Comparison of ENCODE assay signal across 20 cellular contexts in genomic region chr1:27755286-27755685, GRCh38. TPM values are rescaled to one million over a fixed set of nuclear protein-coding genes. Genes with fewer than 3 reads are reported as not detected.
DNase-seq lines count a peak whose midpoint lies in the region; ATAC-seq, FAIRE-seq and TF ChIP-seq lines count a peak whose summit lies in the region.
"Had no signal": no experiment of that assay in that cellular context is flagged by ENCODE, and none has a peak within 500 bp of the region (broad histone marks: within the 10 kb centered on the region; RNA-seq: fewer than 3 reads in every experiment).

No MANE protein-coding gene starts in this region.

- TF ChIP-seq EP300 in K562 (IDR thresholded peaks at IDR 0.05; ENCODE audit: low read length), result no peak

- H2AFZ ChIP-seq in K562 (ENCODE audit: low read depth, low read length) (no peak overlapping the region), neural progenitor cell (replicated peaks) (no peak overlapping the region), Karpas-422 (ENCODE audit: low read length) (no peak overlapping the region), MM.1S (ENCODE audit: low read length) (no peak overlapping the region)
- H2AFZ ChIP-seq: GM23338 had no signal

- no peaks in the 10 kb centered on the region for H3K9me1 ChIP-seq in K562 (ENCODE audit: control insufficient read depth, insufficient read depth, low read length)

- H3K36me3 ChIP-seq in K562 (ENCODE audit: control insufficient read depth, insufficient read depth, low read length), result peaks cover 21% of the 10 kb centered on the region; the same call in 2 of the 3 replicates
- no peaks in the 10 kb centered on the region for H3K36me3 ChIP-seq in neural progenitor cell
- peaks cover 13% of the 10 kb centered on the region; the same call in 1 of the 2 replicates for H3K36me3 ChIP-seq in Karpas-422 (ENCODE audit: insufficient read depth, low read length)
- H3K36me3 ChIP-seq in MM.1S (replicated peaks; ENCODE audit: insufficient read depth, low read length), result no peaks in the 10 kb centered on the region

- H3K27me3 ChIP-seq in K562 (ENCODE audit: control insufficient read depth in 2 of 2, insufficient read depth in 2 of 2, low read length in 2 of 2), result no peaks in the 10 kb centered on the region
- H3K27me3 ChIP-seq in neural progenitor cell, result no peaks in the 10 kb centered on the region
- H3K27me3 ChIP-seq in Karpas-422 (ENCODE audit: low read length), result no peaks in the 10 kb centered on the region
- H3K27me3 ChIP-seq in MM.1S (replicated peaks; ENCODE audit: insufficient read depth, low read length), result no peaks in the 10 kb centered on the region

- H3K4me2 ChIP-seq in K562 (ENCODE audit: insufficient read depth, low read length), result no peak overlapping the region
- H3K4me2 ChIP-seq in neural progenitor cell, result no peak overlapping the region
- H3K4me2 ChIP-seq in Karpas-422 (ENCODE audit: low read depth, low read length, poor library complexity, severe bottlenecking), result no peak overlapping the region
- H3K4me2 ChIP-seq in MM.1S (ENCODE audit: low read depth, low read length), result no peak overlapping the region
- H3K4me2 ChIP-seq: GM23338, KMS-11 had no signal

- no peaks in the 10 kb centered on the region for H3K27me3 Mint-ChIP-seq in activated T-cell treated with anti-CD3 and anti-CD28 coated beads, Interleukin-2, amount 50 U/mL, for 72 hours (ENCODE audit: low read depth)
- no peaks in the 10 kb centered on the region for H3K27me3 Mint-ChIP-seq in activated T-cell treated with anti-CD3 and anti-CD28 coated beads, Interleukin-2, amount 50 U/mL, for 24 hours
- peaks cover 4% of the 10 kb centered on the region for H3K27me3 Mint-ChIP-seq in neural progenitor cell (ENCODE audit: insufficient read depth, low read depth)

- no peaks in the 10 kb centered on the region for H3K4me1 ChIP-seq in K562 (replicated peaks in 1 of 2; ENCODE audit: control insufficient read depth in 2 of 2, insufficient read depth in 2 of 2, low read length in 2 of 2)
- no peaks in the 10 kb centered on the region for H3K4me1 ChIP-seq in neural progenitor cell
- no peaks in the 10 kb centered on the region for H3K4me1 ChIP-seq in Karpas-422 (ENCODE audit: low read length)
- peaks cover 17% of the 10 kb centered on the region for H3K4me1 ChIP-seq in MM.1S (ENCODE audit: low read length)

- H3K9me3 ChIP-seq in K562 (replicated peaks; ENCODE audit: control insufficient read depth, insufficient read depth, low read depth, low read length) (no peaks in the 10 kb centered on the region), neural progenitor cell (ENCODE audit: low read depth) (no peaks in the 10 kb centered on the region), Karpas-422 (ENCODE audit: low read length) (no peaks in the 10 kb centered on the region), MM.1S (replicated peaks; ENCODE audit: insufficient read depth, low read length) (no peaks in the 10 kb centered on the region)

- H3F3A ChIP-seq in neural progenitor cell (ENCODE audit: low read depth) (no peaks in the 10 kb centered on the region), MM.1S (ENCODE audit: insufficient read depth, low read length) (peaks cover 17% of the 10 kb centered on the region)

- H3K27ac ChIP-seq in K562 (ENCODE audit: extremely low read depth, low read depth, low read length) (no peak overlapping the region), neural progenitor cell (no peak overlapping the region), Karpas-422 (ENCODE audit: low read length) (no peak overlapping the region), MM.1S (ENCODE audit: low read length) (no peak overlapping the region)
- H3K27ac ChIP-seq: KMS-11 had no signal

- H3K9ac ChIP-seq in K562 (ENCODE audit: insufficient read depth in 1 of 2, low read depth in 2 of 2, low read length in 2 of 2) (no peak overlapping the region; a peak in 1 of 4 replicates), neural progenitor cell (no peak overlapping the region), Karpas-422 (ENCODE audit: low read length) (no peak overlapping the region), MM.1S (ENCODE audit: low read length) (no peak overlapping the region)
- H3K9ac ChIP-seq: KMS-11 had no signal

- no peak for TF ChIP-seq RAD21 in K562 (CRISPR knock-in tag; conservative IDR thresholded peaks at IDR 0.05 in 1 of 2, IDR thresholded peaks at IDR 0.05 in 1 of 2)

- TF ChIP-seq POLR2A in K562 (conservative IDR thresholded peaks at IDR 0.05), result no peak

- peaks cover 0 to 8% of the 10 kb centered on the region in 2 donors for H3K36me3 Mint-ChIP-seq in activated T-cell treated with anti-CD3 and anti-CD28 coated beads, Interleukin-2, amount 50 U/mL, for 72 hours (ENCODE audit: insufficient read depth in 2 of 2)
- peaks cover 69% of the 10 kb centered on the region for H3K36me3 Mint-ChIP-seq in activated T-cell treated with anti-CD3 and anti-CD28 coated beads, Interleukin-2, amount 50 U/mL, for 24 hours (ENCODE audit: low read depth)
- peaks cover 12% of the 10 kb centered on the region for H3K36me3 Mint-ChIP-seq in neural progenitor cell

- no peaks in the 10 kb centered on the region for H3K4me1 Mint-ChIP-seq in activated T-cell treated with anti-CD3 and anti-CD28 coated beads, Interleukin-2, amount 50 U/mL, for 72 hours (ENCODE audit: low read depth)
- no peaks in the 10 kb centered on the region for H3K4me1 Mint-ChIP-seq in activated T-cell treated with anti-CD3 and anti-CD28 coated beads, Interleukin-2, amount 50 U/mL, for 24 hours (ENCODE audit: low read depth)
- H3K4me1 Mint-ChIP-seq in neural progenitor cell, result no peaks in the 10 kb centered on the region
- H3K4me1 Mint-ChIP-seq: CD14-positive monocyte, GM23338 had no signal

- peak overlapping the region; percentile 79 for H3K27ac Mint-ChIP-seq in activated T-cell treated with anti-CD3 and anti-CD28 coated beads, Interleukin-2, amount 50 U/mL, for 72 hours
- H3K27ac Mint-ChIP-seq in activated T-cell treated with anti-CD3 and anti-CD28 coated beads, Interleukin-2, amount 50 U/mL, for 24 hours, result no peak overlapping the region
- peak overlapping the region; percentile 70 for H3K27ac Mint-ChIP-seq in neural progenitor cell
- H3K27ac Mint-ChIP-seq: GM23338 had no signal

- no peaks in the 10 kb centered on the region for H3K79me2 ChIP-seq in K562 (ENCODE audit: control insufficient read depth, insufficient read depth, low read length)
- no peaks in the 10 kb centered on the region for H3K79me2 ChIP-seq in neural progenitor cell (ENCODE audit: low read depth)
- H3K79me2 ChIP-seq in Karpas-422 (ENCODE audit: low read length), result no peaks in the 10 kb centered on the region
- H3K79me2 ChIP-seq in MM.1S (ENCODE audit: low read length), result no peaks in the 10 kb centered on the region

- H3K4me3 Mint-ChIP-seq in activated T-cell treated with anti-CD3 and anti-CD28 coated beads, Interleukin-2, amount 50 U/mL, for 72 hours, result no peak overlapping the region
- H3K4me3 Mint-ChIP-seq in activated T-cell treated with anti-CD3 and anti-CD28 coated beads, Interleukin-2, amount 50 U/mL, for 24 hours, result no peak overlapping the region
- H3K4me3 Mint-ChIP-seq in neural progenitor cell, result no peak overlapping the region
- H3K4me3 Mint-ChIP-seq: CD14-positive monocyte, GM23338 had no signal

- TF ChIP-seq CTCF in K562 (IDR thresholded peaks at IDR 0.05 in 2 of 3, conservative IDR thresholded peaks at IDR 0.05 in 1 of 3; ENCODE audit: insufficient read depth in 2 of 3, low read depth in 1 of 3, low read length in 3 of 3) (no peak), neural progenitor cell (IDR thresholded peaks at IDR 0.05) (no peak), MM.1S (IDR thresholded peaks at IDR 0.05; ENCODE audit: low read length) (no peak)

- no peak for FAIRE-seq in K562 (lab: Jason Lieb, UNC)
- FAIRE-seq: G401.6, RCC 7860 had no signal

- in situ Hi-C loops in K562 (cut with MboI), result no loop called here

- WGBS in K562 (ENCODE audit: insufficient coverage, low coverage, missing lambda C conversion rate), result 39% methylated on average over 1 of the region's 1 CpG

- no peak for DNase-seq in activated T-cell treated with anti-CD3 and anti-CD28 coated beads, Interleukin-2, amount 50 U/mL, for 72 hours
- no peak for DNase-seq in activated T-cell treated with anti-CD3 and anti-CD28 coated beads, Interleukin-2, amount 50 U/mL, for 24 hours
- DNase-seq in K562 (ENCODE audit: extremely low read depth in 1 of 4, low spot score in 3 of 4), result no peak
- DNase-seq in neural progenitor cell (ENCODE audit: low spot score), result no peak
- DNase-seq in Karpas-422, result no peak
- no peak for DNase-seq in MM.1S
- DNase-seq: COR-L47, NCI-H1105 treated with DMSO at 0.1 percent for 48 hours, NCI-H1930, NCI-H2171, NCI-H510A, NCI-H82, SHP77 had no signal

- no peak for ATAC-seq in activated T-cell treated with anti-CD3 and anti-CD28 coated beads, Interleukin-2, amount 50 U/mL, for 72 hours (replicated peaks in 1 of 2)
- ATAC-seq in K562 (no peak), HG02610 (IDR thresholded peaks at IDR 0.05; ENCODE audit: unreplicated experiment) (no peak), HG03095 (IDR thresholded peaks at IDR 0.05; ENCODE audit: unreplicated experiment) (no peak)
- ATAC-seq: GM23338 had no signal

- BruUV-seq in K562 (replicated peaks; lab: Mats Ljungman, UMichigan), result no TSS peak

- H3K4me3 ChIP-seq in K562 (no peak overlapping the region), neural progenitor cell (no peak overlapping the region), Karpas-422 (ENCODE audit: low read length) (no peak overlapping the region), MM.1S (ENCODE audit: low read length) (no peak overlapping the region)
- H3K4me3 ChIP-seq: GM23338 had no signal

- no peaks in the 10 kb centered on the region for H4K20me1 ChIP-seq in K562 (replicated peaks; ENCODE audit: control insufficient read depth, insufficient read depth, low read length)
- H4K20me1 ChIP-seq in neural progenitor cell (ENCODE audit: low read depth), result no peaks in the 10 kb centered on the region
- no peaks in the 10 kb centered on the region for H4K20me1 ChIP-seq in Karpas-422 (ENCODE audit: insufficient read depth, low read depth, low read length)
- H4K20me1 ChIP-seq in MM.1S (ENCODE audit: insufficient read depth, low read length), result no peaks in the 10 kb centered on the region

- H3K9me3 Mint-ChIP-seq in activated T-cell treated with anti-CD3 and anti-CD28 coated beads, Interleukin-2, amount 50 U/mL, for 72 hours, result no peaks in the 10 kb centered on the region
- H3K9me3 Mint-ChIP-seq in activated T-cell treated with anti-CD3 and anti-CD28 coated beads, Interleukin-2, amount 50 U/mL, for 24 hours, result no peaks in the 10 kb centered on the region
- no peaks in the 10 kb centered on the region for H3K9me3 Mint-ChIP-seq in neural progenitor cell
- H3K9me3 Mint-ChIP-seq: CD14-positive monocyte, GM23338 had no signal

- CTCF ChIA-PET in K562 (lab: Yijun Ruan, JAX; ENCODE audit: low intra/inter-chr PET ratio), result interaction anchor here (0.5 kb wide), 1 partner anchor 74 kb away, joined by 4 read pairs; no protein-coding TSS in a partner anchor

- POLR2A ChIA-PET in K562 (lab: Yijun Ruan, JAX), result interaction anchor here (0.6 to 2.2 kb wide), 6 partner anchors 8 to 920 kb away, joined by 3 to 6 read pairs (median 4); partner anchors contain the start of gene RCC1

- intact Hi-C loops in K562 (cut with micrococcal nuclease), result no loop called here

- H3K9me2 ChIP-seq in Karpas-422 (replicated peaks; ENCODE audit: insufficient read depth, low read length) (no peaks in the 10 kb centered on the region), MM.1S (replicated peaks; ENCODE audit: insufficient read depth, low read length) (no peaks in the 10 kb centered on the region)

RNA-seq across cellular contexts. Expression of gene STX12, which starts 17.7 kb away (rescaled TPM):
- 10 to 100 TPM; 24.7 to 25.0 TPM for total RNA-seq in activated T-cell treated with anti-CD3 and anti-CD28 coated beads, Interleukin-2, amount 50 U/mL, for 72 hours
- total RNA-seq in K562 (2011; cell fraction: chromatin; rRNA removed; ENCODE audit: low replicate concordance), result 38.9 and 95.6 TPM in 2 replicates
- total RNA-seq in K562 (2011; cell fraction: nucleolus; rRNA removed), result 20.0 and 21.6 TPM in 2 replicates
- total RNA-seq in K562 (2011; cell fraction: nucleoplasm; rRNA removed), result 42.5 and 46.3 TPM in 2 replicates
- total RNA-seq in K562 (2014; rRNA removed) (18.2 and 27.2 TPM in 2 replicates), K562 (2014; rRNA removed; fragmentation: Illumina TruSeq; extraction: Trizol) (27.1 and 31.5 TPM in 2 replicates), K562 (2015; rRNA removed; fragmentation: Illumina TruSeq; extraction: Trizol) (24.7 and 25.7 TPM in 2 replicates), K562 (2021) (23.1 and 23.8 TPM in 2 replicates), neural progenitor cell (ENCODE audit: low replicate concordance) (16.0 and 24.1 TPM in 2 replicates)
- polyA plus RNA-seq in K562 (2011; rRNA removed) (18.4 and 24.4 TPM in 2 replicates), K562 (2014; fragmentation: Illumina TruSeq; extraction: Trizol) (26.9 and 31.3 TPM in 2 replicates), K562 (2014; fragmentation: Nextera tagmentation; extraction: Ambion mirVana) (10 to 100 TPM; 23.1 to 27.4 TPM), K562 (2014; rRNA removed) (16.9 and 18.6 TPM in 2 replicates)
- polyA plus RNA-seq in K562 (2011; cell fraction: cytosol; rRNA removed), result 9.6 and 15.1 TPM in 2 replicates
- 23.7 and 41.6 TPM in 2 replicates for polyA plus RNA-seq in K562 (2011; cell fraction: nucleus; rRNA removed)
- polyA plus RNA-seq in K562 (2012), result 14.9 and 21.8 TPM in 2 replicates
- 20.1 and 32.5 TPM in 2 replicates for polyA minus RNA-seq in K562 (2011; rRNA and poly(A)+ RNA removed)
- polyA minus RNA-seq in K562 (2011; cell fraction: cytosol; rRNA and poly(A)+ RNA removed), result 9.1 and 14.3 TPM in 2 replicates
- polyA minus RNA-seq in K562 (2011; cell fraction: nucleus; rRNA and poly(A)+ RNA removed), result 12.3 and 14.1 TPM in 2 replicates
- total RNA-seq in Karpas-422 (2014; rRNA removed; shearing (Covaris generic); ENCODE audit: low replicate concordance), result 27.9 and 39.9 TPM in 2 replicates

RNA-seq across cellular contexts. Expression of gene FAM76A, which starts 29.5 kb away (rescaled TPM):
- total RNA-seq in activated T-cell treated with anti-CD3 and anti-CD28 coated beads, Interleukin-2, amount 50 U/mL, for 72 hours, result 10 to 100 TPM; 12.4 to 15.3 TPM
- 12.3 and 13.2 TPM in 2 replicates for total RNA-seq in K562 (2011; cell fraction: chromatin; rRNA removed; ENCODE audit: low replicate concordance)
- 6.0 and 6.4 TPM in 2 replicates for total RNA-seq in K562 (2011; cell fraction: nucleolus; rRNA removed)
- 10.6 and 13.1 TPM in 2 replicates for total RNA-seq in K562 (2011; cell fraction: nucleoplasm; rRNA removed)
- 14.3 and 14.6 TPM in 2 replicates for total RNA-seq in K562 (2014; rRNA removed)
- total RNA-seq in K562 (2014; rRNA removed; fragmentation: Illumina TruSeq; extraction: Trizol), result 13.0 and 16.4 TPM in 2 replicates
- total RNA-seq in K562 (2015; rRNA removed; fragmentation: Illumina TruSeq; extraction: Trizol), result 11.9 and 13.1 TPM in 2 replicates
- total RNA-seq in K562 (2021), result 10.8 and 12.4 TPM in 2 replicates
- polyA plus RNA-seq in K562 (2011; rRNA removed), result 9.7 and 11.0 TPM in 2 replicates
- polyA plus RNA-seq in K562 (2011; cell fraction: cytosol; rRNA removed), result 2.8 and 5.7 TPM in 2 replicates
- polyA plus RNA-seq in K562 (2011; cell fraction: nucleus; rRNA removed), result 8.8 and 11.1 TPM in 2 replicates
- 7.7 and 8.6 TPM in 2 replicates for polyA plus RNA-seq in K562 (2012)
- 7.8 and 11.3 TPM in 2 replicates for polyA plus RNA-seq in K562 (2014; fragmentation: Illumina TruSeq; extraction: Trizol)
- polyA plus RNA-seq in K562 (2014; fragmentation: Nextera tagmentation; extraction: Ambion mirVana), result 10 to 100 TPM in 1 of 2 experiments, 1 to 10 TPM in 1; 9.5 to 14.6 TPM
- polyA plus RNA-seq in K562 (2014; rRNA removed), result 11.4 and 13.6 TPM in 2 replicates
- polyA minus RNA-seq in K562 (2011; rRNA and poly(A)+ RNA removed), result 14.6 and 19.8 TPM in 2 replicates
- 2.8 and 12.1 TPM in 2 replicates for polyA minus RNA-seq in K562 (2011; cell fraction: cytosol; rRNA and poly(A)+ RNA removed)
- polyA minus RNA-seq in K562 (2011; cell fraction: nucleus; rRNA and poly(A)+ RNA removed), result 5.1 and 11.2 TPM in 2 replicates
- 13.6 and 28.2 TPM in 2 replicates for total RNA-seq in neural progenitor cell (ENCODE audit: low replicate concordance)
- total RNA-seq in Karpas-422 (2014; rRNA removed; shearing (Covaris generic); ENCODE audit: low replicate concordance), result 18.7 and 21.2 TPM in 2 replicates
